In genomic region chr1:39865762-39866161, GRCh38 we compare ENCODE assay signal across 25 cellular contexts.
"Had no signal": no experiment of that assay in that cellular context is flagged by ENCODE, and none has a peak within 500 bp of the region (broad histone marks: within the 10 kb centered on the region; RNA-seq: fewer than 3 reads in every experiment).

No MANE protein-coding gene starts in this region.

- H3K9me3 Mint-ChIP-seq: activated T-helper 2 cell treated with anti-CD3 and anti-CD28 coated beads, Interferon-gamma antibody, Interleukin-2, Interleukin-4, amounts not matched to agents 10 μg/mL and 5 μg/mL and 100 μg/mL, durations not matched to agents 14 hours and 24 hours and 36 hours had no signal

- ATAC-seq: SK-N-SH treated with all-trans-retinoic acid at 6 μM for 48 hours had no signal

- DNase-seq: activated CD4-positive, alpha-beta T cell treated with anti-CD3 and anti-CD28 coated beads for 48 hours; activated CD4-positive, alpha-beta T cell treated with anti-CD3 and anti-CD28 coated beads, Interleukin-2, amount 50 U/mL, for 4 hours; activated CD4-positive, CD25-positive, alpha-beta regulatory T cell treated with anti-CD3 and anti-CD28 coated beads, Interleukin-2, amount 50 U/mL, for 72 hours; activated CD8-positive, alpha-beta memory T cell treated with anti-CD3 and anti-CD28 coated beads for 24 hours; activated gamma-delta T cell treated with Interleukin-2 at 50 U/mL for 16 hours; activated naive CD4-positive, alpha-beta T cell treated with anti-CD3 and anti-CD28 coated beads, Interleukin-2, amount 50 U/mL, for 16 hours; activated T-cell treated with anti-CD3 and anti-CD28 coated beads for 4 hours; activated T-cell treated with anti-CD3 and anti-CD28 coated beads, Interleukin-2, amount 50 U/mL, for 48 hours; aorta; caudate nucleus; MG63; MV-4-11; NCI-H1092 treated with DMSO at 0.1 percent for 48 hours; NCI-H1417 treated with DMSO at 0.1 percent for 48 hours; NCI-H187; NCI-H2081; NCI-H510A treated with DMSO at 0.1 percent for 48 hours; Peyer's patch; Right ventricle myocardium superior; SJCRH30; SW 1271 had no signal

- H3K4me1 ChIP-seq: breast epithelium, Peyer's patch, SJCRH30 had no signal

- H3K27me3 ChIP-seq: breast epithelium, MG63, Peyer's patch, SJCRH30 had no signal

- H3K27ac ChIP-seq: breast epithelium, Peyer's patch, RWPE1, SJCRH30 had no signal

- H3K27ac Mint-ChIP-seq: activated T-helper 2 cell treated with anti-CD3 and anti-CD28 coated beads, Interferon-gamma antibody, Interleukin-2, Interleukin-4, amounts not matched to agents 10 μg/mL and 5 μg/mL and 100 μg/mL, durations not matched to agents 14 hours and 24 hours and 36 hours had no signal

- H3K4me3 ChIP-seq: breast epithelium, MG63, Peyer's patch, SJCRH30 had no signal

- H3K9me3 ChIP-seq: breast epithelium, MG63, Peyer's patch, SJCRH30 had no signal
